ENCODE assay signal across 9 cellular contexts in the genomic region with DNA sequence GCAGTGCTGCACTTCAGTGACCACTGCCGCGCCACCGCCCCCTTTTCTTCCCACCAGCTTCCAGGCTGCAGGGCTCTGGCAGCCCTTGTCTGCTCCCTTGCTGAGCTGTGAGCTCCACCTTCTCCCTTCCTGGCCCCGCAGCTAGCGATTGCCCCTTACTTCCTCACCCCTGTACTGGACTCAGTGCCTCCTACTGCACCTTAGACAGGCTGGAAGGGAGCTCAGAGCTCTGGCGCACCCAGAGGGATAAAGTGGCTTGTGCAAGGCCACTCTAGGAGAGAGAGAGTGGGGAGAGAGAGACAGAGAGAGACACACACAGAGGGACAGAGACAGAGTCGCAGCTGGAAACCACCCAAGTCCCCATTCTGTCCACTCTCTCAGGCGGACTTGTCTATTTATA. TPM values are rescaled to one million over a fixed set of nuclear protein-coding genes. Genes with fewer than 3 reads are reported as not detected.
DNase-seq lines count a peak whose midpoint lies in the region; ATAC-seq and TF ChIP-seq lines count a peak whose summit lies in the region.
"Had no signal": no experiment of that assay in that cellular context is flagged by ENCODE, and none has a peak within 500 bp of the region (broad histone marks: within the 10 kb centered on the region; RNA-seq: fewer than 3 reads in every experiment).

No MANE protein-coding gene starts in this region.

- H4K20me1 ChIP-seq in PC-3 (ENCODE audit: low read length) (no peaks in the 10 kb centered on the region), PC-9 (ENCODE audit: insufficient read depth) (no peaks in the 10 kb centered on the region)

- CTCF ChIA-PET in PC-3 (lab: Charles Lee) (no interaction called here), PC-9 (lab: Charles Lee) (no interaction called here)

- DNase-seq in DMS79 treated with DMSO at 0.1 percent for 48 hours (lab: John Stamatoyannopoulos, UW) (peak; percentile 76), PC-3 (no peak), Right ventricle myocardium inferior (ENCODE audit: missing footprints) (peak; percentile 66), ovary (peak; percentile 32 to 56 (median 39)), PC-9 (no peak), brain microvascular endothelial cell (no peak)
- no peak for DNase-seq in activated CD4-positive, alpha-beta T cell treated with anti-CD3 and anti-CD28 coated beads, Interleukin-2, amount 10 ng/mL, durations not matched to agents 24 days and 14 days
- DNase-seq: activated CD8-positive, alpha-beta T cell treated with anti-CD3 and anti-CD28 coated beads for 36 hours had no signal

- H3K36me3 Mint-ChIP-seq in activated CD4-positive, alpha-beta T cell treated with anti-CD3 and anti-CD28 coated beads, Interleukin-2, amount 10 ng/mL, durations not matched to agents 24 days and 14 days (ENCODE audit: low read depth), result no peaks in the 10 kb centered on the region

- H3K9me3 Mint-ChIP-seq in activated CD4-positive, alpha-beta T cell treated with anti-CD3 and anti-CD28 coated beads, Interleukin-2, amount 10 ng/mL, durations not matched to agents 24 days and 14 days, result no peaks in the 10 kb centered on the region
- H3K9me3 Mint-ChIP-seq: activated CD8-positive, alpha-beta T cell treated with anti-CD3 and anti-CD28 coated beads for 36 hours had no signal

- H3K27ac ChIP-seq in PC-3 (ENCODE audit: low read length) (no peak overlapping the region), ovary (no peak overlapping the region), PC-9 (no peak overlapping the region), brain microvascular endothelial cell (no peak overlapping the region)

- H3K36me3 ChIP-seq in PC-3 (ENCODE audit: low read depth, low read length) (no peaks in the 10 kb centered on the region), ovary (no peaks in the 10 kb centered on the region), PC-9 (ENCODE audit: low read depth) (no peaks in the 10 kb centered on the region), brain microvascular endothelial cell (replicated peaks) (no peaks in the 10 kb centered on the region)

- BruUV-seq in PC-3 (replicated peaks; lab: Mats Ljungman, UMichigan), result no TSS peak
- BruUV-seq in PC-9 (replicated peaks; lab: Mats Ljungman, UMichigan), result no TSS peak

- H3K4me3 Mint-ChIP-seq in activated CD4-positive, alpha-beta T cell treated with anti-CD3 and anti-CD28 coated beads, Interleukin-2, amount 10 ng/mL, durations not matched to agents 24 days and 14 days, result no peak overlapping the region
- H3K4me3 Mint-ChIP-seq: activated CD8-positive, alpha-beta T cell treated with anti-CD3 and anti-CD28 coated beads for 36 hours had no signal

- no peak overlapping the region for H3K4me2 ChIP-seq in PC-3 (ENCODE audit: low read length)
- no peak overlapping the region for H3K4me2 ChIP-seq in PC-9

- TF ChIP-seq EP300 in ovary (IDR thresholded peaks at IDR 0.05), result no peak

- no peak for TF ChIP-seq POLR2A in ovary (IDR thresholded peaks at IDR 0.05)

- H3K4me3 ChIP-seq in PC-3 (ENCODE audit: low read length) (no peak overlapping the region), ovary (no peak overlapping the region), PC-9 (no peak overlapping the region), brain microvascular endothelial cell (ENCODE audit: low read depth, low read length) (no peak overlapping the region)

- H3K4me1 Mint-ChIP-seq in activated CD4-positive, alpha-beta T cell treated with anti-CD3 and anti-CD28 coated beads, Interleukin-2, amount 10 ng/mL, durations not matched to agents 24 days and 14 days, result no peaks in the 10 kb centered on the region

- no peak overlapping the region for H3K27ac Mint-ChIP-seq in activated CD4-positive, alpha-beta T cell treated with anti-CD3 and anti-CD28 coated beads, Interleukin-2, amount 10 ng/mL, durations not matched to agents 24 days and 14 days
- H3K27ac Mint-ChIP-seq: activated CD8-positive, alpha-beta T cell treated with anti-CD3 and anti-CD28 coated beads for 36 hours had no signal

- H2AFZ ChIP-seq in PC-3 (ENCODE audit: low read length) (no peak overlapping the region), PC-9 (no peak overlapping the region)

- in situ Hi-C loops in brain microvascular endothelial cell (cut with HindIII; ENCODE audit: low pct_ligation_motif_present, low sequenced_read_pairs), result no loop called here

- POLR2A ChIA-PET in PC-3 (lab: Charles Lee; ENCODE audit: unreplicated experiment), result no interaction called here
- POLR2A ChIA-PET in PC-9 (lab: Charles Lee; ENCODE audit: unreplicated experiment), result no interaction called here

- intact Hi-C loops in PC-3 (cut with micrococcal nuclease) (no loop called here), Right ventricle myocardium inferior (cut with DNase I) (loop anchor here (2.0 to 10.0 kb wide), 4 partner anchors 89 to 263 kb away; a partner anchor contains a TSS), ovary (cut with DNase I) (loop anchor here in 2 of 4 donors (10.0 kb wide), 4 partner anchors 87 to 303 kb away; a partner anchor contains a TSS), PC-9 (cut with micrococcal nuclease; ENCODE audit: unreplicated experiment) (no loop called here)
- intact Hi-C loops in activated CD4-positive, alpha-beta T cell treated with anti-CD3 and anti-CD28 coated beads, Interleukin-2, amount 10 ng/mL, durations not matched to agents 24 days and 14 days (cut with micrococcal nuclease), result loop anchor here (10.0 kb wide), 1 partner anchor 1197 kb away; a partner anchor contains a TSS

- 41 to 47% (median 45%) methylated on average over 8 of the region's 8 CpGs for WGBS in ovary, 3 donors

- H3F3A ChIP-seq in PC-3 (ENCODE audit: low read length, unreplicated experiment), result no peaks in the 10 kb centered on the region
- no peaks in the 10 kb centered on the region for H3F3A ChIP-seq in PC-9 (ENCODE audit: insufficient read depth, low read depth)

- peaks cover 11% of the 10 kb centered on the region for H3K27me3 Mint-ChIP-seq in activated CD4-positive, alpha-beta T cell treated with anti-CD3 and anti-CD28 coated beads, Interleukin-2, amount 10 ng/mL, durations not matched to agents 24 days and 14 days

- TF ChIP-seq CTCF in PC-3 (conservative IDR thresholded peaks at IDR 0.05; ENCODE audit: low read depth, low read length) (no peak), ovary (IDR thresholded peaks at IDR 0.05) (no peak), PC-9 (conservative IDR thresholded peaks at IDR 0.05) (no peak), brain microvascular endothelial cell (IDR thresholded peaks at IDR 0.05; ENCODE audit: low read depth, low read length, missing control alignments) (no peak)

- H3K9me3 ChIP-seq in PC-3 (ENCODE audit: low read length) (no peaks in the 10 kb centered on the region), ovary (no peaks in the 10 kb centered on the region), PC-9 (ENCODE audit: insufficient read depth, low read depth) (no peaks in the 10 kb centered on the region)

- no peaks in the 10 kb centered on the region for H3K79me2 ChIP-seq in PC-3 (ENCODE audit: low read length)
- no peaks in the 10 kb centered on the region for H3K79me2 ChIP-seq in PC-9 (ENCODE audit: low read depth)

- no peak overlapping the region for H3K9ac ChIP-seq in PC-3 (ENCODE audit: low read length)

- no peaks in the 10 kb centered on the region for H3K4me1 ChIP-seq in PC-3 (ENCODE audit: insufficient read depth, low read length)
- peaks cover 20% of the 10 kb centered on the region for H3K4me1 ChIP-seq in ovary (ENCODE audit: insufficient read depth)
- H3K4me1 ChIP-seq in PC-9 (replicated peaks; ENCODE audit: insufficient read depth), result no peaks in the 10 kb centered on the region

- H3K9me2 ChIP-seq in PC-3 (replicated peaks; ENCODE audit: low read length) (no peaks in the 10 kb centered on the region), PC-9 (ENCODE audit: insufficient read depth) (no peaks in the 10 kb centered on the region)

- H3K27me3 ChIP-seq in PC-3 (ENCODE audit: low read length), result no peaks in the 10 kb centered on the region
- H3K27me3 ChIP-seq in ovary, result no peaks in the 10 kb centered on the region
- H3K27me3 ChIP-seq in PC-9 (ENCODE audit: insufficient read depth, low read depth), result no peaks in the 10 kb centered on the region
- H3K27me3 ChIP-seq in brain microvascular endothelial cell (replicated peaks), result no peaks in the 10 kb centered on the region

- ATAC-seq in PC-3 (0 out of 2 replicates have a peak, but pooled peaks have one; percentile 27), Right ventricle myocardium inferior (peak; percentile 88), HG03025 (IDR thresholded peaks at IDR 0.05; ENCODE audit: low FRiP score, unreplicated experiment) (no peak)
- ATAC-seq: activated CD8-positive, alpha-beta T cell treated with anti-CD3 and anti-CD28 coated beads for 36 hours had no signal

RNA-seq across cellular contexts. Expression of a gene that starts 6.0 kb away (rescaled TPM):
- total RNA-seq in PC-3 (2014; rRNA removed) (0.07 and 2.1 TPM in 2 replicates), Right ventricle myocardium inferior (3.7 TPM), ovary (100 to 1,000 TPM in 1 of 7 donors, 10 to 100 TPM in 6; 15.3 to 166 (median 82.0) TPM), PC-9 (2021) (0.25 TPM in 1 of 2 replicates, not detected in the other)
- 10 to 100 TPM; 32.6 to 62.5 TPM for polyA plus RNA-seq in ovary
- total RNA-seq in activated CD4-positive, alpha-beta T cell treated with anti-CD3 and anti-CD28 coated beads, Interleukin-2, amount 10 ng/mL, durations not matched to agents 24 days and 14 days, result 2.0 and 2.2 TPM in 2 replicates

Comparison
In these comparisons a context has a peak if more than half of its experiments do, and no peak if none do; other contexts are left out.
1. DNase-seq: peak in DMS79 treated with DMSO at 0.1 percent for 48 hours (single experiment), Right ventricle myocardium inferior (single experiment) and ovary (5 of 5); none in PC-3 (single experiment), PC-9 (0 of 2), brain microvascular endothelial cell (single experiment) and activated CD4-positive, alpha-beta T cell treated with anti-CD3 and anti-CD28 coated beads, Interleukin-2, amount 10 ng/mL, durations not matched to agents 24 days and 14 days (single experiment).
2. intact Hi-C loops: an anchor here in Right ventricle myocardium inferior (2.0 to 10.0 kb wide) and activated CD4-positive, alpha-beta T cell treated with anti-CD3 and anti-CD28 coated beads, Interleukin-2, amount 10 ng/mL, durations not matched to agents 24 days and 14 days (10.0 kb wide); none called in PC-3 and PC-9.